Comparison of ENCODE assay signal across 12 cellular contexts in the genomic region with DNA sequence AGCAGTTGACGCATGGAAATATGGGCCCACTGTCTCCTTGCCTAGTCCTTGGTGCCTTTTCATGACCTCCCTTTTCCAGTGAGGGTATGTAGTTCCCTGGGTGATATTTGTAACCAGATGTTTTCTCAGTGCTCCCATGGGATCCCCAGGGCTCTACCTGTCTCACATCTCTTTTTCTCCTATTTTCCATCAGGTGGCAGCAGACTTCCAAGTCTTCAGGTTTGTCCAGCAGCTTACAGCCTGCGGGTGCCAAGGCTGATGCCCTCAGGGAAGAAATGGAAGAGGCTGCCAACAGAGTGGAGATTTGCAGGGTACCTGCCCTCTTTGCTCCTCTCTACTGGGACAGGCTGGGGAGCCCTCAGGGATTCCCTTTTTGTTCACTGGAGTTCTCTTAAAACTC.
DNase-seq lines count a peak whose midpoint lies in the region; ATAC-seq and TF ChIP-seq lines count a peak whose summit lies in the region.
"Had no signal": no experiment of that assay in that cellular context is flagged by ENCODE, and none has a peak within 500 bp of the region (broad histone marks: within the 10 kb centered on the region; RNA-seq: fewer than 3 reads in every experiment).

No MANE protein-coding gene starts in this region.

- ATAC-seq in HG02798 (IDR thresholded peaks at IDR 0.05; ENCODE audit: poor library complexity, unreplicated experiment), result no peak

- DNase-seq in NCI-H82 (lab: John Stamatoyannopoulos, UW) (peak; percentile 46), NCI-H82 treated with DMSO at 0.1 percent for 48 hours (lab: John Stamatoyannopoulos, UW; ENCODE audit: unreplicated experiment) (no peak), NCI-H146 treated with DMSO at 0.1 percent for 48 hours (lab: John Stamatoyannopoulos, UW; ENCODE audit: unreplicated experiment) (peak; percentile 20), chondrocyte (ENCODE audit: low spot score) (no peak), retinal pigment epithelial cell (ENCODE audit: low read depth) (no peak), globus pallidus (ENCODE audit: low spot score) (no peak)
- DNase-seq in activated CD4-positive, alpha-beta T cell treated with anti-CD3 and anti-CD28 coated beads, Interleukin-2, amount 50 U/mL, for 48 hours, result no peak
- DNase-seq: NCI-H1930, uterus had no signal

- no peak overlapping the region for H3K4me3 ChIP-seq in retinal pigment epithelial cell (ENCODE audit: low read length)
- H3K4me3 ChIP-seq: uterus had no signal

- peaks cover 3% of the 10 kb centered on the region for H3K9me3 Mint-ChIP-seq in chondrocyte (ENCODE audit: low read depth)

- H3K27ac Mint-ChIP-seq in chondrocyte (ENCODE audit: unreplicated experiment), result no peak overlapping the region
- H3K27ac Mint-ChIP-seq: B cell had no signal

- H3K4me1 Mint-ChIP-seq in chondrocyte (ENCODE audit: low read depth), result peaks cover 15% of the 10 kb centered on the region
- H3K4me1 Mint-ChIP-seq: B cell had no signal

- TF ChIP-seq CTCF in chondrocyte (IDR thresholded peaks at IDR 0.05) (peak; percentile 40), retinal pigment epithelial cell (conservative IDR thresholded peaks at IDR 0.05; ENCODE audit: low read depth, low read length) (peak; percentile 36)

- H3K4me3 Mint-ChIP-seq in chondrocyte (ENCODE audit: unreplicated experiment), result no peak overlapping the region
- H3K4me3 Mint-ChIP-seq: B cell, nephron had no signal

- H3K27me3 Mint-ChIP-seq in chondrocyte (ENCODE audit: low read depth), result no peaks in the 10 kb centered on the region
- H3K27me3 Mint-ChIP-seq: B cell had no signal

- peaks cover 3% of the 10 kb centered on the region for H3K36me3 Mint-ChIP-seq in chondrocyte (ENCODE audit: low read depth)

Comparison
In these comparisons a context has a peak if more than half of its experiments do, and no peak if none do; other contexts are left out.
1. DNase-seq: peak in NCI-H82 (single experiment) and NCI-H146 treated with DMSO at 0.1 percent for 48 hours (single experiment); none in NCI-H82 treated with DMSO at 0.1 percent for 48 hours (single experiment), chondrocyte (single experiment), retinal pigment epithelial cell (single experiment), activated CD4-positive, alpha-beta T cell treated with anti-CD3 and anti-CD28 coated beads, Interleukin-2, amount 50 U/mL, for 48 hours (0 of 2) and globus pallidus (single experiment).